ENCODE assay signal across 9 cellular contexts in the genomic region with DNA sequence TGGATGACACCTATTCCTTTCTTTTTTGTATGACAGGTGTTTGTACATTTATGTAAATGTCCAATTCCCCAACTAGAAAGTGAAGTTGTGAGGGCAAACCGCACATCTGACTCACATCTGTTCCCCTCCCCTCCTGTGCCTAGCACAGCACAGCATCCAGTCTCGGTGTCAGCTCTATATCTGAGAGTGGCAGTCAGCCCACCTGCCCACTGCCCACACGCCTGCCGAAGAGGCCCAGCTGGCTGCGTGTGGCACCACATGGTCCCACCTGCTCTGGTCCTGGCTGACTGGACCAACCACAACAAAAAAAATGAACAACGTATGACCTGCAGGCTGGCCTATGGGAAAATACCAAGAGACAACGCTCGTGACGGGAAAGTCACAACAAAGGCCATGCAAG.
DNase-seq lines count a peak whose midpoint lies in the region; ATAC-seq, FAIRE-seq and TF ChIP-seq lines count a peak whose summit lies in the region.
"Had no signal": no experiment of that assay in that cellular context is flagged by ENCODE, and none has a peak within 500 bp of the region (broad histone marks: within the 10 kb centered on the region; RNA-seq: fewer than 3 reads in every experiment).

No MANE protein-coding gene starts in this region.

- H3K27me3 ChIP-seq in PC-3 (ENCODE audit: low read length) = no peaks in the 10 kb centered on the region
- H3K27me3 ChIP-seq in foreskin keratinocyte = no peaks in the 10 kb centered on the region

- H4K20me1 ChIP-seq in PC-3 (ENCODE audit: low read length) = no peaks in the 10 kb centered on the region

- H3K36me3 Mint-ChIP-seq in glutamatergic neuron (ENCODE audit: unreplicated experiment) = peaks cover 5% of the 10 kb centered on the region

- no peak overlapping the region for H3K9ac ChIP-seq in PC-3 (ENCODE audit: low read length)

- CTCF ChIA-PET in PC-3 (lab: Charles Lee) = no interaction called here

- H3K9me3 Mint-ChIP-seq in glutamatergic neuron (ENCODE audit: unreplicated experiment) = peaks cover 30% of the 10 kb centered on the region

- peak overlapping the region; percentile 62 for H3K4me3 Mint-ChIP-seq in glutamatergic neuron (ENCODE audit: unreplicated experiment)

- H3K4me1 ChIP-seq in PC-3 (ENCODE audit: insufficient read depth, low read length) = no peaks in the 10 kb centered on the region
- no peaks in the 10 kb centered on the region for H3K4me1 ChIP-seq in foreskin keratinocyte

- H2AFZ ChIP-seq in PC-3 (ENCODE audit: low read length) = no peak overlapping the region

- H3K4me1 Mint-ChIP-seq in glutamatergic neuron (ENCODE audit: low read depth, unreplicated experiment) = peaks cover 42% of the 10 kb centered on the region

- no peaks in the 10 kb centered on the region for H3F3A ChIP-seq in PC-3 (ENCODE audit: low read length, unreplicated experiment)

- peak; percentile 93 for FAIRE-seq in GM12891 (lab: Jason Lieb, UNC)

- H3K9me2 ChIP-seq in PC-3 (replicated peaks; ENCODE audit: low read length) = no peaks in the 10 kb centered on the region

- TF ChIP-seq CTCF in glutamatergic neuron (IDR thresholded peaks at IDR 0.05; ENCODE audit: partially characterized antibody, unreplicated experiment) = no peak
- no peak for TF ChIP-seq CTCF in PC-3 (conservative IDR thresholded peaks at IDR 0.05; ENCODE audit: low read depth, low read length)
- no peak for TF ChIP-seq CTCF in foreskin keratinocyte (conservative IDR thresholded peaks at IDR 0.05)

- peak overlapping the region; percentile 94 for H3K27ac Mint-ChIP-seq in glutamatergic neuron (ENCODE audit: unreplicated experiment)

- H3K4me3 ChIP-seq in PC-3 (ENCODE audit: low read length) = no peak overlapping the region
- H3K4me3 ChIP-seq: SK-N-MC had no signal

- H3K4me2 ChIP-seq in PC-3 (ENCODE audit: low read length) = no peak overlapping the region

- ATAC-seq in GM19455 (IDR thresholded peaks at IDR 0.05; ENCODE audit: unreplicated experiment) (peak; percentile 92), HG03159 (IDR thresholded peaks at IDR 0.05; ENCODE audit: unreplicated experiment) (peak; percentile 85), PC-3 (no peak), foreskin keratinocyte (no peak)

- intact Hi-C loops in PC-3 (cut with micrococcal nuclease) = no loop called here

- H3K27me3 Mint-ChIP-seq in glutamatergic neuron (ENCODE audit: unreplicated experiment) = peaks cover 15% of the 10 kb centered on the region

- TF ChIP-seq POLR2A in GM12891 (IDR thresholded peaks at IDR 0.05; ENCODE audit: low read depth, low read length) = no peak

- POLR2A ChIA-PET in PC-3 (lab: Charles Lee; ENCODE audit: unreplicated experiment) = no interaction called here

- H3K36me3 ChIP-seq in PC-3 (ENCODE audit: low read depth, low read length) = no peaks in the 10 kb centered on the region

- H3K79me2 ChIP-seq in PC-3 (ENCODE audit: low read length) = 0 out of 2 replicates have a peak, but pooled peaks cover 4% of the 10 kb centered on the region

- H3K27ac ChIP-seq in PC-3 (ENCODE audit: low read length) = no peak overlapping the region
- H3K27ac ChIP-seq in foreskin keratinocyte = no peak overlapping the region
- H3K27ac ChIP-seq: SK-N-MC had no signal

- peak; percentile 44 for DNase-seq in GM12891 (ENCODE audit: insufficient read length, low spot score)
- DNase-seq in glutamatergic neuron = no peak
- DNase-seq in retina = no peak
- DNase-seq in PC-3 = no peak
- DNase-seq in foreskin keratinocyte = no peak
- no peak for DNase-seq in SHP77 treated with DMSO at 0.1 percent for 48 hours (lab: John Stamatoyannopoulos, UW)

- BruUV-seq in PC-3 (replicated peaks; lab: Mats Ljungman, UMichigan) = no TSS peak

- no peaks in the 10 kb centered on the region for H3K9me3 ChIP-seq in PC-3 (ENCODE audit: low read length)

TF ChIP-seq in GM12891, 5 proteins besides CTCF, POLR2A, EP300 and RAD21:
- peak; percentile 50; the same call in 1 of the 2 replicates for TF ChIP-seq POLR2AphosphoS5 (IDR thresholded peaks at IDR 0.05; ENCODE audit: low read depth, low read length)
- TF ChIP-seq SPI1 (IDR thresholded peaks at IDR 0.05; ENCODE audit: low read depth, low read length) = no peak
- TF ChIP-seq TAF1 (IDR thresholded peaks at IDR 0.05; ENCODE audit: low read depth, low read length) = no peak
- TF ChIP-seq PAX5 (IDR thresholded peaks at IDR 0.05; ENCODE audit: insufficient read depth, low read length, severe bottlenecking) = no peak
- TF ChIP-seq POU2F2 (IDR thresholded peaks at IDR 0.05; ENCODE audit: low read depth, low read length) = peak; percentile 90

Comparison
In these comparisons a context has a peak if more than half of its experiments do, and no peak if none do; other contexts are left out.
1. ATAC-seq: peak in GM19455 (single experiment) and HG03159 (single experiment); none in PC-3 (single experiment) and foreskin keratinocyte (single experiment).